ENCODE assay signal across 12 cellular contexts in the genomic region with DNA sequence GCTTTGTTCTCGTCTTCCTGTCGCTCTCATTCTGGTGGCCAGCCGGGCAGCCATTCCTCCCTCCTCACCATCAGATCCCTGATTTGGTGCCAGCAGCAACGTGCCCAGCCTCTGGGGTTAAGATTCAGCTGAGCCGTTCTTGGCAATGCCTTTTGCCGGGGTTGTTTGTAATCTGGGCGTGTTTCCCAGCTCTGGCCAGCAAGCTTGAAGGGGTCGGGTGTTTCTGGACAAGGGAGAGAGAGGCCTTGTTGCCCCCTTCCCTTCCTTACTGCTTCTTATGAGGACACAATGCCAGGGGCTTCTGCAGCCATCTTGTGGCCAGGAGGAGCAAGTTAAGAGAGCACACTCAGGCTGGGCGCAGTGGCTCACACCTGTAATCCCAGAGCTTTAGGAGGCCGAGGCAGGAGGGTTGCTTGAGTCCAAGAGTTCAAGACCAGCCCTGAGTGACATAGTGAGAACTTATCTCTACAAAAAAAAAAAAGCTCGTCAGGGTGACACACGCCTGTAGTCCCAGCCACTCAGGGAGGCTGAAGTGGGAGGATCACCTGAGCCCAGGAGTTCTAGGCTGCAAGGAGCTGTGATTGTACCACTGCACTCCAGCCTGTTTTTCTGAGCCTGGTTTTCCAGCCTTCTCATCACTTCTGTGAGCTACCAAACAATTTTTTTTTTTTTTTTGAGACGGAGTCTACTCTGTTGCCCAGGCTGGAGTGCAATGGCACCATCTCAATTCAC. TPM values are rescaled to one million over a fixed set of nuclear protein-coding genes. Genes with fewer than 3 reads are reported as not detected.
DNase-seq lines count a peak whose midpoint lies in the region; ATAC-seq and TF ChIP-seq lines count a peak whose summit lies in the region.
"Had no signal": no experiment of that assay in that cellular context is flagged by ENCODE, and none has a peak within 500 bp of the region (broad histone marks: within the 10 kb centered on the region; RNA-seq: fewer than 3 reads in every experiment).

No MANE protein-coding gene starts in this region.

- H3K4me3 Mint-ChIP-seq in stimulated activated naive B cell treated with anti-CD40 and anti-IgM and Interleukin-4, amounts not matched to agents 10 μg/mL and 1 μg/mL and 100 μg/mL, for 72 hours, result no peak overlapping the region
- H3K4me3 Mint-ChIP-seq in activated CD4-positive, alpha-beta memory T cell treated with anti-CD3 and anti-CD28 coated beads, Interleukin-2, amount 10 ng/mL, durations not matched to agents 7 days and 5 days, result no peak overlapping the region
- H3K4me3 Mint-ChIP-seq: activated CD4-positive, alpha-beta T cell treated with anti-CD3 and anti-CD28 coated beads, Interleukin-2, amount 10 ng/mL, durations not matched to agents 24 days and 14 days had no signal

- CTCF ChIA-PET in activated CD4-positive, alpha-beta memory T cell treated with anti-CD3 and anti-CD28 coated beads, Interleukin-2, amount 10 ng/mL, durations not matched to agents 7 days and 5 days (lab: Charles Lee), result interaction anchor here (1.1 to 1.2 kb wide), 2 partner anchors 80 to 219 kb away, joined by 3 to 6 read pairs; no protein-coding TSS in a partner anchor

- H3K27ac Mint-ChIP-seq in stimulated activated naive B cell treated with anti-CD40 and anti-IgM and Interleukin-4, amounts not matched to agents 10 μg/mL and 1 μg/mL and 100 μg/mL, for 72 hours, result no peak overlapping the region
- no peak overlapping the region for H3K27ac Mint-ChIP-seq in activated CD4-positive, alpha-beta memory T cell treated with anti-CD3 and anti-CD28 coated beads, Interleukin-2, amount 10 ng/mL, durations not matched to agents 7 days and 5 days
- H3K27ac Mint-ChIP-seq: activated CD4-positive, alpha-beta T cell treated with anti-CD3 and anti-CD28 coated beads, Interleukin-2, amount 10 ng/mL, durations not matched to agents 24 days and 14 days; progenitor cell of endocrine pancreas had no signal

- peaks cover 1 to 4% of the 10 kb centered on the region in 2 donors for H3K4me1 Mint-ChIP-seq in stimulated activated naive B cell treated with anti-CD40 and anti-IgM and Interleukin-4, amounts not matched to agents 10 μg/mL and 1 μg/mL and 100 μg/mL, for 72 hours
- H3K4me1 Mint-ChIP-seq in activated CD4-positive, alpha-beta memory T cell treated with anti-CD3 and anti-CD28 coated beads, Interleukin-2, amount 10 ng/mL, durations not matched to agents 7 days and 5 days, result no peaks in the 10 kb centered on the region
- H3K4me1 Mint-ChIP-seq: activated CD4-positive, alpha-beta T cell treated with anti-CD3 and anti-CD28 coated beads, Interleukin-2, amount 10 ng/mL, durations not matched to agents 24 days and 14 days had no signal

- H3K27me3 Mint-ChIP-seq in stimulated activated naive B cell treated with anti-CD40 and anti-IgM and Interleukin-4, amounts not matched to agents 10 μg/mL and 1 μg/mL and 100 μg/mL, for 72 hours, result no peaks in the 10 kb centered on the region
- H3K27me3 Mint-ChIP-seq in activated CD4-positive, alpha-beta memory T cell treated with anti-CD3 and anti-CD28 coated beads, Interleukin-2, amount 10 ng/mL, durations not matched to agents 7 days and 5 days, result no peaks in the 10 kb centered on the region
- H3K27me3 Mint-ChIP-seq: activated CD4-positive, alpha-beta T cell treated with anti-CD3 and anti-CD28 coated beads, Interleukin-2, amount 10 ng/mL, durations not matched to agents 24 days and 14 days; progenitor cell of endocrine pancreas had no signal

- no peaks in the 10 kb centered on the region for H3K9me3 Mint-ChIP-seq in stimulated activated naive B cell treated with anti-CD40 and anti-IgM and Interleukin-4, amounts not matched to agents 10 μg/mL and 1 μg/mL and 100 μg/mL, for 72 hours
- no peaks in the 10 kb centered on the region for H3K9me3 Mint-ChIP-seq in activated CD4-positive, alpha-beta memory T cell treated with anti-CD3 and anti-CD28 coated beads, Interleukin-2, amount 10 ng/mL, durations not matched to agents 7 days and 5 days
- H3K9me3 Mint-ChIP-seq: activated CD4-positive, alpha-beta T cell treated with anti-CD3 and anti-CD28 coated beads, Interleukin-2, amount 10 ng/mL, durations not matched to agents 24 days and 14 days had no signal

- TF ChIP-seq CTCF in AG09319 (IDR thresholded peaks at IDR 0.05; ENCODE audit: low read depth, low read length), result peak; percentile 51

- no peak for DNase-seq in AG09319 (ENCODE audit: extremely low read depth, low read depth)
- DNase-seq in M059J (ENCODE audit: low read depth), result peak; percentile 20
- DNase-seq in caudate nucleus (lab: John Stamatoyannopoulos, UW), result peak in 38 of 61 donors; percentile 18 to 86 (median 46)
- peak; percentile 27 to 52 for DNase-seq in lung microvascular endothelial cell (ENCODE audit: low read depth in 2 of 2)
- DNase-seq in stimulated activated naive B cell treated with anti-CD40 and anti-IgM and Interleukin-4, amounts not matched to agents 10 μg/mL and 1 μg/mL and 100 μg/mL, for 72 hours, result no peak
- DNase-seq in activated CD4-positive, alpha-beta memory T cell treated with anti-CD3 and anti-CD28 coated beads, Interleukin-2, amount 10 ng/mL, durations not matched to agents 7 days and 5 days, result no peak
- no peak for DNase-seq in NCI-H1105 (lab: John Stamatoyannopoulos, UW)
- DNase-seq: activated CD4-positive, alpha-beta T cell treated with anti-CD3 and anti-CD28 coated beads, Interleukin-2, amount 10 ng/mL, durations not matched to agents 24 days and 14 days; DMS53; NCI-H1417 treated with DMSO at 0.1 percent for 48 hours had no signal

- no peak for ATAC-seq in stimulated activated naive B cell treated with anti-CD40 and anti-IgM and Interleukin-4, amounts not matched to agents 10 μg/mL and 1 μg/mL and 100 μg/mL, for 72 hours (replicated peaks)
- ATAC-seq in HG02840 (IDR thresholded peaks at IDR 0.05; ENCODE audit: low FRiP score, unreplicated experiment), result no peak

- H3K36me3 Mint-ChIP-seq in stimulated activated naive B cell treated with anti-CD40 and anti-IgM and Interleukin-4, amounts not matched to agents 10 μg/mL and 1 μg/mL and 100 μg/mL, for 72 hours, result peaks cover 15 to 28% of the 10 kb centered on the region in 2 donors
- H3K36me3 Mint-ChIP-seq in activated CD4-positive, alpha-beta memory T cell treated with anti-CD3 and anti-CD28 coated beads, Interleukin-2, amount 10 ng/mL, durations not matched to agents 7 days and 5 days (ENCODE audit: low read depth), result peaks cover 7% of the 10 kb centered on the region

- H3K27ac ChIP-seq in caudate nucleus (ENCODE audit: low read depth, low read length), result peak overlapping the region; percentile 44

- POLR2A ChIA-PET in activated CD4-positive, alpha-beta memory T cell treated with anti-CD3 and anti-CD28 coated beads, Interleukin-2, amount 10 ng/mL, durations not matched to agents 7 days and 5 days (lab: Charles Lee), result interaction anchor here (0.6 kb wide), 3 partner anchors 9 to 177 kb away, joined by 3 to 4 read pairs (median 3); no protein-coding TSS in a partner anchor

RNA-seq across cellular contexts. Expression of gene CRTC1, which starts 10.7 kb away (rescaled TPM):
- total RNA-seq in M059J (2014; rRNA removed; shearing (Covaris generic)), result 0.64 and 2.8 TPM in 2 replicates
- 0.44 and 0.79 TPM in 2 replicates for total RNA-seq in lung microvascular endothelial cell
- total RNA-seq in activated CD4-positive, alpha-beta memory T cell treated with anti-CD3 and anti-CD28 coated beads, Interleukin-2, amount 10 ng/mL, durations not matched to agents 7 days and 5 days, result 1 to 10 TPM; 5.3 TPM

RNA-seq across cellular contexts. Expression of gene KLHL26, which starts 35.9 kb away (rescaled TPM):
- 2.2 and 3.6 TPM in 2 replicates for total RNA-seq in M059J (2014; rRNA removed; shearing (Covaris generic))
- 1.2 and 1.5 TPM in 2 replicates for total RNA-seq in lung microvascular endothelial cell
- total RNA-seq in activated CD4-positive, alpha-beta memory T cell treated with anti-CD3 and anti-CD28 coated beads, Interleukin-2, amount 10 ng/mL, durations not matched to agents 7 days and 5 days, result 10 to 100 TPM; 10.8 to 11.0 TPM

Comparison
In these comparisons a context has a peak if more than half of its experiments do, and no peak if none do; other contexts are left out.
1. DNase-seq: peak in M059J (single experiment), caudate nucleus (38 of 61) and lung microvascular endothelial cell (2 of 2); none in AG09319 (single experiment), stimulated activated naive B cell treated with anti-CD40 and anti-IgM and Interleukin-4, amounts not matched to agents 10 μg/mL and 1 μg/mL and 100 μg/mL, for 72 hours (single experiment), activated CD4-positive, alpha-beta memory T cell treated with anti-CD3 and anti-CD28 coated beads, Interleukin-2, amount 10 ng/mL, durations not matched to agents 7 days and 5 days (single experiment) and NCI-H1105 (single experiment).